Comparison of ENCODE assay signal across 9 cellular contexts in the genomic region with DNA sequence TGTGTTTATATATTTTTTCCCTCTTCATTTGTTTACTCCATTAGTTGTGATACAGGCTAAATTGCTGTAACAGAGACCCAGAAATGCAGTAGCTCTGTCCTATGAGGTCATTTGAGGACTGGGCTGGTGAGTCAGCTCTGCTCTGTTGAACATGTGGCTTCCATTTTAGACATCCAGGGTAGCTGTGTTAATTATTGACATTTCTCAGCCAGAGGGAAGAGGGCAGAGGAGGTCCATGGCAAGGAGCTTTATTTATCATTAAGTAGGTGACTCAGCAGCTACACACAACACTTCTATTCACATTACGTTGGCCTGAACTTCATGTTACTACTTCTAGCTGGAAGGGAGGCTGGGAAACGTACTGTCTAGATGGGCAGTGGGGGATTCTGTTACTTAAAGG.
DNase-seq lines count a peak whose midpoint lies in the region; ATAC-seq and TF ChIP-seq lines count a peak whose summit lies in the region.
"Had no signal": no experiment of that assay in that cellular context is flagged by ENCODE, and none has a peak within 500 bp of the region (broad histone marks: within the 10 kb centered on the region; RNA-seq: fewer than 3 reads in every experiment).

No MANE protein-coding gene starts in this region.

- DNase-seq in NCI-H1417 (lab: John Stamatoyannopoulos, UW) (peak in 2 of 3 experiments; percentile 23 to 52), NCI-H1417 treated with DMSO at 0.1 percent for 48 hours (lab: John Stamatoyannopoulos, UW) (no peak), HS-27A (ENCODE audit: low read depth) (peak; percentile 83), choroid plexus epithelial cell (ENCODE audit: low read depth) (peak; percentile 41), suprapubic skin (ENCODE audit: low spot score in 2 of 2) (no peak), NCI-H345 (lab: John Stamatoyannopoulos, UW) (no peak)
- no peak for DNase-seq in activated naive CD4-positive, alpha-beta T cell treated with Interleukin-2 at 50 U/mL for 16 hours
- DNase-seq: naive B cell had no signal

- no peaks in the 10 kb centered on the region for H3K36me3 ChIP-seq in suprapubic skin

- no peak for ATAC-seq in HG02852 (IDR thresholded peaks at IDR 0.05; ENCODE audit: unreplicated experiment)

- H3K9me3 ChIP-seq in suprapubic skin: no peaks in the 10 kb centered on the region

- 24% methylated on average over 2 of the region's 2 CpGs for WGBS in suprapubic skin

- H3K4me3 ChIP-seq in choroid plexus epithelial cell (ENCODE audit: low read depth, low read length) (no peak overlapping the region), suprapubic skin (no peak overlapping the region)

- peak overlapping the region; percentile 34 for H3K27ac ChIP-seq in suprapubic skin

- peaks cover 16% of the 10 kb centered on the region for H3K4me1 ChIP-seq in suprapubic skin

- H3K27me3 ChIP-seq in suprapubic skin: no peaks in the 10 kb centered on the region

- TF ChIP-seq EP300 in suprapubic skin (IDR thresholded peaks at IDR 0.05): no peak

- TF ChIP-seq CTCF in choroid plexus epithelial cell (conservative IDR thresholded peaks at IDR 0.05; ENCODE audit: low read depth, low read length) (no peak), suprapubic skin (IDR thresholded peaks at IDR 0.05) (no peak)

- no peak for TF ChIP-seq POLR2A in suprapubic skin (IDR thresholded peaks at IDR 0.05)

Comparison
In these comparisons a context has a peak if more than half of its experiments do, and no peak if none do; other contexts are left out.
1. DNase-seq: peak in NCI-H1417 (2 of 3), HS-27A (single experiment) and choroid plexus epithelial cell (single experiment); none in NCI-H1417 treated with DMSO at 0.1 percent for 48 hours (single experiment), suprapubic skin (0 of 2), NCI-H345 (single experiment) and activated naive CD4-positive, alpha-beta T cell treated with Interleukin-2 at 50 U/mL for 16 hours (single experiment).